Comparison of ENCODE assay signal across 20 cellular contexts in genomic region chr2:152432765-152433164, GRCh38.
DNase-seq lines count a peak whose midpoint lies in the region; ATAC-seq and TF ChIP-seq lines count a peak whose summit lies in the region.
"Had no signal": no experiment of that assay in that cellular context is flagged by ENCODE, and none has a peak within 500 bp of the region (broad histone marks: within the 10 kb centered on the region; RNA-seq: fewer than 3 reads in every experiment).

No MANE protein-coding gene starts in this region.

- TF ChIP-seq EP300 in sigmoid colon (IDR thresholded peaks at IDR 0.05): no peak

- H3K27ac ChIP-seq in A673 (ENCODE audit: low read depth, low read length, poor library complexity, severe bottlenecking) (peak overlapping the region; percentile 88), RWPE2 (ENCODE audit: poor library complexity, severe bottlenecking) (peak overlapping the region; percentile 84), sigmoid colon (peak overlapping the region in 3 of 4 donors; percentile 2 to 38 (median 35))
- H3K27ac ChIP-seq: parathyroid adenoma had no signal

- CTCF ChIA-PET in A673 (lab: Charles Lee): interaction anchor here (0.6 kb wide), 2 partner anchors 21 to 88 kb away, joined by 3 to 4 read pairs; no protein-coding TSS in a partner anchor
- CTCF ChIA-PET in activated CD8-positive, alpha-beta T cell treated with anti-CD3 and anti-CD28 coated beads for 36 hours (lab: Charles Lee): interaction anchor here (1.5 kb wide), 1 partner anchor 16 kb away, joined by 3 read pairs; no protein-coding TSS in a partner anchor

- no peaks in the 10 kb centered on the region for H3K27me3 ChIP-seq in A673 (replicated peaks; ENCODE audit: insufficient read depth, low read depth, low read length, poor library complexity)
- no peaks in the 10 kb centered on the region for H3K27me3 ChIP-seq in RWPE2 (ENCODE audit: insufficient read depth, poor library complexity, severe bottlenecking)
- H3K27me3 ChIP-seq in sigmoid colon: no peaks in the 10 kb centered on the region
- H3K27me3 ChIP-seq: transverse colon had no signal

- H3K4me1 Mint-ChIP-seq in glutamatergic neuron (ENCODE audit: low read depth, unreplicated experiment): peaks cover 81% of the 10 kb centered on the region
- H3K4me1 Mint-ChIP-seq in activated CD8-positive, alpha-beta T cell treated with anti-CD3 and anti-CD28 coated beads for 36 hours (ENCODE audit: low read depth): no peaks in the 10 kb centered on the region

- ATAC-seq in RWPE2 (ENCODE audit: low read depth) (peak; percentile 25), HG03159 (IDR thresholded peaks at IDR 0.05; ENCODE audit: unreplicated experiment) (no peak)
- no peak for ATAC-seq in activated CD8-positive, alpha-beta T cell treated with anti-CD3 and anti-CD28 coated beads for 36 hours
- ATAC-seq: activated CD8-positive, alpha-beta T cell treated with anti-CD3 and anti-CD28 coated beads, Interleukin-2, amount 10 ng/mL, durations not matched to agents 7 days and 5 days; activated T-cell treated with anti-CD3 and anti-CD28 coated beads, Interleukin-2, amount 50 U/mL, for 72 hours; K562 had no signal

- peak overlapping the region; percentile 69 for H3K4me3 Mint-ChIP-seq in glutamatergic neuron (ENCODE audit: unreplicated experiment)
- H3K4me3 Mint-ChIP-seq in activated CD8-positive, alpha-beta T cell treated with anti-CD3 and anti-CD28 coated beads for 36 hours: no peak overlapping the region
- H3K4me3 Mint-ChIP-seq: activated B cell treated with CpG ODN at 0.5 μM for 24 hours; activated CD8-positive, alpha-beta T cell treated with anti-CD3 and anti-CD28 coated beads, Interleukin-2, amount 10 ng/mL, durations not matched to agents 7 days and 5 days; activated naive CD8-positive, alpha-beta T cell; activated T-cell treated with anti-CD3 and anti-CD28 coated beads, Interleukin-2, amount 50 U/mL, for 72 hours had no signal

- H3K36me3 Mint-ChIP-seq in glutamatergic neuron (ENCODE audit: unreplicated experiment): no peaks in the 10 kb centered on the region
- H3K36me3 Mint-ChIP-seq in activated CD8-positive, alpha-beta T cell treated with anti-CD3 and anti-CD28 coated beads for 36 hours (ENCODE audit: low read depth): no peaks in the 10 kb centered on the region
- H3K36me3 Mint-ChIP-seq: activated naive CD8-positive, alpha-beta T cell had no signal

- H3K4me1 ChIP-seq in A673 (ENCODE audit: insufficient read depth, low read length, poor library complexity, severe bottlenecking) (peaks cover 90% of the 10 kb centered on the region), RWPE2 (ENCODE audit: insufficient read depth, poor library complexity, severe bottlenecking) (peaks cover 35% of the 10 kb centered on the region), sigmoid colon (peaks cover 0 to 44% (median 30%) of the 10 kb centered on the region in 4 donors)

- H3K27me3 Mint-ChIP-seq in glutamatergic neuron (ENCODE audit: unreplicated experiment): peaks cover 2% of the 10 kb centered on the region
- peaks cover 3% of the 10 kb centered on the region for H3K27me3 Mint-ChIP-seq in activated CD8-positive, alpha-beta T cell treated with anti-CD3 and anti-CD28 coated beads for 36 hours
- H3K27me3 Mint-ChIP-seq: activated B cell treated with CpG ODN at 0.5 μM for 24 hours; activated naive CD8-positive, alpha-beta T cell had no signal

- H3K36me3 ChIP-seq in A673 (ENCODE audit: insufficient read depth, low read length, poor library complexity, severe bottlenecking) (no peaks in the 10 kb centered on the region), RWPE2 (ENCODE audit: low read depth) (no peaks in the 10 kb centered on the region), sigmoid colon (no peaks in the 10 kb centered on the region)
- H3K36me3 ChIP-seq: transverse colon had no signal

- WGBS in sigmoid colon, 2 donors: 85 to 90% methylated on average over 4 of the region's 4 CpGs

- TF ChIP-seq POLR2A in sigmoid colon (IDR thresholded peaks at IDR 0.05): no peak

- H3K9me3 ChIP-seq in A673 (ENCODE audit: low read depth, low read length, poor library complexity, severe bottlenecking): no peaks in the 10 kb centered on the region
- H3K9me3 ChIP-seq in RWPE2 (ENCODE audit: severe bottlenecking): no peaks in the 10 kb centered on the region
- no peaks in the 10 kb centered on the region for H3K9me3 ChIP-seq in sigmoid colon
- H3K9me3 ChIP-seq: transverse colon had no signal

- POLR2A ChIA-PET in A673 (lab: Charles Lee; ENCODE audit: low non-redundant PET): interaction anchor here (0.6 kb wide), 2 partner anchors 13 to 153 kb away, joined by 3 to 7 read pairs; no protein-coding TSS in a partner anchor
- POLR2A ChIA-PET in activated CD8-positive, alpha-beta T cell treated with anti-CD3 and anti-CD28 coated beads for 36 hours (lab: Charles Lee): no interaction called here

- intact Hi-C loops in A673 (cut with micrococcal nuclease; ENCODE audit: unreplicated experiment) (loop anchor here (1.0 kb wide), 1 partner anchor 96 kb away; no protein-coding TSS in a partner anchor), sigmoid colon (cut with DNase I) (no loop called here)
- intact Hi-C loops in activated CD8-positive, alpha-beta T cell treated with anti-CD3 and anti-CD28 coated beads for 36 hours (cut with micrococcal nuclease): no loop called here

- TF ChIP-seq CTCF in A673 (conservative IDR thresholded peaks at IDR 0.05; ENCODE audit: low read depth, low read length) (no peak), RWPE2 (IDR thresholded peaks at IDR 0.05; ENCODE audit: poor library complexity, severe bottlenecking) (no peak), glutamatergic neuron (IDR thresholded peaks at IDR 0.05; ENCODE audit: partially characterized antibody, unreplicated experiment) (no peak), sigmoid colon (IDR thresholded peaks at IDR 0.05) (no peak)
- no peak for TF ChIP-seq CTCF in activated CD8-positive, alpha-beta T cell treated with anti-CD3 and anti-CD28 coated beads for 36 hours (IDR thresholded peaks at IDR 0.05)

- peaks cover 10% of the 10 kb centered on the region for H3K9me3 Mint-ChIP-seq in glutamatergic neuron (ENCODE audit: unreplicated experiment)
- no peaks in the 10 kb centered on the region for H3K9me3 Mint-ChIP-seq in activated CD8-positive, alpha-beta T cell treated with anti-CD3 and anti-CD28 coated beads for 36 hours
- H3K9me3 Mint-ChIP-seq: activated B cell treated with CpG ODN at 0.5 μM for 24 hours; activated T-cell treated with anti-CD3 and anti-CD28 coated beads, Interleukin-2, amount 50 U/mL, for 72 hours had no signal

- peak overlapping the region; percentile 99 for H3K27ac Mint-ChIP-seq in glutamatergic neuron (ENCODE audit: unreplicated experiment)
- H3K27ac Mint-ChIP-seq in activated CD8-positive, alpha-beta T cell treated with anti-CD3 and anti-CD28 coated beads for 36 hours: no peak overlapping the region
- H3K27ac Mint-ChIP-seq: activated B cell treated with CpG ODN at 0.5 μM for 24 hours; activated CD8-positive, alpha-beta T cell treated with anti-CD3 and anti-CD28 coated beads, Interleukin-2, amount 10 ng/mL, durations not matched to agents 7 days and 5 days; activated naive CD8-positive, alpha-beta T cell; activated T-cell treated with anti-CD3 and anti-CD28 coated beads, Interleukin-2, amount 50 U/mL, for 72 hours had no signal

- DNase-seq in A673 (ENCODE audit: low spot score): no peak
- DNase-seq in RWPE2 (ENCODE audit: low spot score): no peak
- no peak for DNase-seq in glutamatergic neuron
- DNase-seq in sigmoid colon: no peak
- no peak for DNase-seq in NCI-H226
- no peak for DNase-seq in activated CD8-positive, alpha-beta T cell treated with anti-CD3 and anti-CD28 coated beads for 36 hours
- DNase-seq in GM19238 (ENCODE audit: insufficient read length, low spot score): no peak
- DNase-seq: activated B cell treated with CpG ODN at 0.5 μM for 24 hours; activated CD8-positive, alpha-beta T cell treated with anti-CD3 and anti-CD28 coated beads, Interleukin-2, amount 10 ng/mL, durations not matched to agents 7 days and 5 days; activated T-cell treated with anti-CD3 and anti-CD28 coated beads, Interleukin-2, amount 50 U/mL, for 72 hours; erythroblast; H7; NCI-H2029; SHP77; T-helper 2 cell; transverse colon had no signal

- H3K4me3 ChIP-seq in A673 (ENCODE audit: low read depth, low read length, poor library complexity, severe bottlenecking) (no peak overlapping the region), RWPE2 (ENCODE audit: severe bottlenecking) (no peak overlapping the region), sigmoid colon (no peak overlapping the region)
- H3K4me3 ChIP-seq: K562, transverse colon had no signal

- BruUV-seq in A673 (replicated peaks; lab: Mats Ljungman, UMichigan): no TSS peak

Comparison
In these comparisons a context has a peak if more than half of its experiments do, and no peak if none do; other contexts are left out.
1. H3K27ac ChIP-seq: peak in every context shown above with its lines; median percentile 88 in A673; 84 in RWPE2; 35 in sigmoid colon.